8 cellular contexts compared by ENCODE assay signal in the genomic region with DNA sequence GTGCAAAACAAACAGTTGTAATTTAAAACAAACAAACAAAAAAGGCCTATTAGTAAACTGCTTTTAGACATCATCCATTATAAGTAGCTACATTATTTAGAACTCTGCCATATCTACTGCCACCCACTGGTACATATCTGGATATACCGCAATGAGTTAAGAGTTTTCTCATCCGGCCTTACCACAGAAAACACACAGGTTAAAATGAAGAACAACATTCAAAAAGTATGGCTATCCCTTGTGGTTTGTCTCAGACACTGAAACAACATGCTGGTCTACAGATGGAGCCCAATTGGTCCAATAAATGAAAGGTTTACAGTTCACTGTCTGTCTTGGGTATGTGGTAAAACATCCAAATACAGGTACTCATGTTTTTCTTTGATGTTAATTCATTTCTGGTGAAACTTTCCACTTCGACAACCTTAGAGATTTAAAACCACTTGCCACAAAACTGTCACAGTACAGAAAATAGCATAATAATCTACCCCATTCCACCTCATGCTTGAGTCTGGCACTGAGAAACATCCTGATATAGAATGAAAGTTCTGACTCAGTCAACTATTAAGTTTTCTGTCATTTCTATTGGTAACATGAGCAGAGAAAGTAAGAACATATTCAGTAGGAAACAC.
DNase-seq lines count a peak whose midpoint lies in the region; ATAC-seq and TF ChIP-seq lines count a peak whose summit lies in the region.

No MANE protein-coding gene starts in this region.

- H3K4me3 ChIP-seq in AG10803 (ENCODE audit: low read length) = no peak overlapping the region

- H3K27ac Mint-ChIP-seq in activated naive CD4-positive, alpha-beta T cell treated with anti-CD3 and anti-CD28 coated beads, Interleukin-2, amount 50 U/mL, for 72 hours = peak overlapping the region; percentile 9 to 52

- TF ChIP-seq CTCF in AG10803 (conservative IDR thresholded peaks at IDR 0.05; ENCODE audit: low read length) = peak; percentile 71
- peak; percentile 49 for TF ChIP-seq CTCF in GM10248 (IDR thresholded peaks at IDR 0.05; ENCODE audit: control extremely low read depth, extremely low read depth, low read depth, missing control alignments)

- peak; percentile 86 to 96 for ATAC-seq in activated naive CD4-positive, alpha-beta T cell treated with anti-CD3 and anti-CD28 coated beads, Interleukin-2, amount 50 U/mL, for 72 hours

- POLR2A ChIA-PET in GM10248 (lab: Yijun Ruan, JAX) = no interaction called here

- H3K9me3 Mint-ChIP-seq in activated naive CD4-positive, alpha-beta T cell treated with anti-CD3 and anti-CD28 coated beads, Interleukin-2, amount 50 U/mL, for 72 hours = peaks cover 6 to 16% of the 10 kb centered on the region in 2 donors

- CTCF ChIA-PET in GM10248 (lab: Yijun Ruan, JAX) = interaction anchor here (0.8 to 2.1 kb wide), 6 partner anchors 18 to 373 kb away, joined by 3 to 9 read pairs (median 4); no protein-coding TSS in a partner anchor

- peaks cover 20 to 27% of the 10 kb centered on the region in 2 donors for H3K36me3 Mint-ChIP-seq in activated naive CD4-positive, alpha-beta T cell treated with anti-CD3 and anti-CD28 coated beads, Interleukin-2, amount 50 U/mL, for 72 hours

- DNase-seq in AG10803 (ENCODE audit: low read depth) = peak; percentile 60
- DNase-seq in GM10248 (ENCODE audit: extremely low spot score) = peak; percentile 20
- DNase-seq in H4 (ENCODE audit: low spot score) = peak; percentile 68
- peak; percentile 40 for DNase-seq in LoVo (ENCODE audit: low spot score)
- peak in 1 of 2 donors; percentile 13 for DNase-seq in activated naive CD4-positive, alpha-beta T cell treated with anti-CD3 and anti-CD28 coated beads, Interleukin-2, amount 50 U/mL, for 72 hours (ENCODE audit: low spot score in 2 of 2)
- DNase-seq in inferior parietal cortex (ENCODE audit: extremely low spot score) = peak; percentile 32
- DNase-seq in middle frontal gyrus (ENCODE audit: extremely low spot score, low spot score) = no peak
- DNase-seq in HuH-7.5 (ENCODE audit: low spot score) = no peak

Comparison
In these comparisons a context has a peak if more than half of its experiments do, and no peak if none do; other contexts are left out.
1. DNase-seq: peak in AG10803 (single experiment), GM10248 (single experiment), H4 (single experiment), LoVo (single experiment) and inferior parietal cortex (single experiment); none in middle frontal gyrus (single experiment) and HuH-7.5 (single experiment).